1 cellular context compared by ENCODE assay signal in the genomic region with DNA sequence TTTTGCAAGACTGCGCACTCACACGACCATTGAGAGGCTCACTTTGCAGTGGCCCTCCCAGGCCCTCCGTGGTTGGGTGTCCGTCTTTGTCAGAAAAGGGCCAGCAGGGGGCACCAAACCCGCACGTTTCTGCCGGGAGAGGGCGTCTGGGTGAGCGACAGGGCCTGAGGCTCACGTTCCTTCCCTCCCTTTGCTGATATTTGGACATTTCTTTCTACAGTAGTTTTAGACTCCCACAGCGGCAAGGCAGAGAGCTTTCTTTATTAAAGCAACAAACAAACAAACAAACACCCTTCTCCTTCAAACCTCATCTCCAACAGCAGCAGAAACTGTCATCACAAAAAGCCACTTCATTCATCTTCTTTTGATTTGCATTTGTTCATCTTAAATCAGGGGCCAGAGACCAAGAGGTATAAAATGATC.
TF ChIP-seq lines count a peak whose summit lies in the region.

No MANE protein-coding gene starts in this region.

TF ChIP-seq in HEK293, 187 proteins besides CTCF, POLR2A, EP300 and RAD21 (continued from another document and continues in another):
- TF ChIP-seq, protein P1, sequence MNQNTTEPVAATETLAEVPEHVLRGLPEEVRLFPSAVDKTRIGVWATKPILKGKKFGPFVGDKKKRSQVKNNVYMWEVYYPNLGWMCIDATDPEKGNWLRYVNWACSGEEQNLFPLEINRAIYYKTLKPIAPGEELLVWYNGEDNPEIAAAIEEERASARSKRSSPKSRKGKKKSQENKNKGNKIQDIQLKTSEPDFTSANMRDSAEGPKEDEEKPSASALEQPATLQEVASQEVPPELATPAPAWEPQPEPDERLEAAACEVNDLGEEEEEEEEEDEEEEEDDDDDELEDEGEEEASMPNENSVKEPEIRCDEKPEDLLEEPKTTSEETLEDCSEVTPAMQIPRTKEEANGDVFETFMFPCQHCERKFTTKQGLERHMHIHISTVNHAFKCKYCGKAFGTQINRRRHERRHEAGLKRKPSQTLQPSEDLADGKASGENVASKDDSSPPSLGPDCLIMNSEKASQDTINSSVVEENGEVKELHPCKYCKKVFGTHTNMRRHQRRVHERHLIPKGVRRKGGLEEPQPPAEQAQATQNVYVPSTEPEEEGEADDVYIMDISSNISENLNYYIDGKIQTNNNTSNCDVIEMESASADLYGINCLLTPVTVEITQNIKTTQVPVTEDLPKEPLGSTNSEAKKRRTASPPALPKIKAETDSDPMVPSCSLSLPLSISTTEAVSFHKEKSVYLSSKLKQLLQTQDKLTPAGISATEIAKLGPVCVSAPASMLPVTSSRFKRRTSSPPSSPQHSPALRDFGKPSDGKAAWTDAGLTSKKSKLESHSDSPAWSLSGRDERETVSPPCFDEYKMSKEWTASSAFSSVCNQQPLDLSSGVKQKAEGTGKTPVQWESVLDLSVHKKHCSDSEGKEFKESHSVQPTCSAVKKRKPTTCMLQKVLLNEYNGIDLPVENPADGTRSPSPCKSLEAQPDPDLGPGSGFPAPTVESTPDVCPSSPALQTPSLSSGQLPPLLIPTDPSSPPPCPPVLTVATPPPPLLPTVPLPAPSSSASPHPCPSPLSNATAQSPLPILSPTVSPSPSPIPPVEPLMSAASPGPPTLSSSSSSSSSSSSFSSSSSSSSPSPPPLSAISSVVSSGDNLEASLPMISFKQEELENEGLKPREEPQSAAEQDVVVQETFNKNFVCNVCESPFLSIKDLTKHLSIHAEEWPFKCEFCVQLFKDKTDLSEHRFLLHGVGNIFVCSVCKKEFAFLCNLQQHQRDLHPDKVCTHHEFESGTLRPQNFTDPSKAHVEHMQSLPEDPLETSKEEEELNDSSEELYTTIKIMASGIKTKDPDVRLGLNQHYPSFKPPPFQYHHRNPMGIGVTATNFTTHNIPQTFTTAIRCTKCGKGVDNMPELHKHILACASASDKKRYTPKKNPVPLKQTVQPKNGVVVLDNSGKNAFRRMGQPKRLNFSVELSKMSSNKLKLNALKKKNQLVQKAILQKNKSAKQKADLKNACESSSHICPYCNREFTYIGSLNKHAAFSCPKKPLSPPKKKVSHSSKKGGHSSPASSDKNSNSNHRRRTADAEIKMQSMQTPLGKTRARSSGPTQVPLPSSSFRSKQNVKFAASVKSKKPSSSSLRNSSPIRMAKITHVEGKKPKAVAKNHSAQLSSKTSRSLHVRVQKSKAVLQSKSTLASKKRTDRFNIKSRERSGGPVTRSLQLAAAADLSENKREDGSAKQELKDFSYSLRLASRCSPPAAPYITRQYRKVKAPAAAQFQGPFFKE (tag by site-specific recombination; IDR thresholded peaks at IDR 0.05; ENCODE audit: borderline replicate concordance): no peak
- no peak for TF ChIP-seq ZBTB49 (tag by site-specific recombination; IDR thresholded peaks at IDR 0.05; ENCODE audit: low read depth)
- TF ChIP-seq, protein P2, sequence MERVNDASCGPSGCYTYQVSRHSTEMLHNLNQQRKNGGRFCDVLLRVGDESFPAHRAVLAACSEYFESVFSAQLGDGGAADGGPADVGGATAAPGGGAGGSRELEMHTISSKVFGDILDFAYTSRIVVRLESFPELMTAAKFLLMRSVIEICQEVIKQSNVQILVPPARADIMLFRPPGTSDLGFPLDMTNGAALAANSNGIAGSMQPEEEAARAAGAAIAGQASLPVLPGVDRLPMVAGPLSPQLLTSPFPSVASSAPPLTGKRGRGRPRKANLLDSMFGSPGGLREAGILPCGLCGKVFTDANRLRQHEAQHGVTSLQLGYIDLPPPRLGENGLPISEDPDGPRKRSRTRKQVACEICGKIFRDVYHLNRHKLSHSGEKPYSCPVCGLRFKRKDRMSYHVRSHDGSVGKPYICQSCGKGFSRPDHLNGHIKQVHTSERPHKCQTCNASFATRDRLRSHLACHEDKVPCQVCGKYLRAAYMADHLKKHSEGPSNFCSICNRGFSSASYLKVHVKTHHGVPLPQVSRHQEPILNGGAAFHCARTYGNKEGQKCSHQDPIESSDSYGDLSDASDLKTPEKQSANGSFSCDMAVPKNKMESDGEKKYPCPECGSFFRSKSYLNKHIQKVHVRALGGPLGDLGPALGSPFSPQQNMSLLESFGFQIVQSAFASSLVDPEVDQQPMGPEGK (tag by site-specific recombination; IDR thresholded peaks at IDR 0.05): peak; percentile 40; the same call in 1 of the 2 replicates
- TF ChIP-seq ZNF596 (tag by site-specific recombination; IDR thresholded peaks at IDR 0.05): no peak
- no peak for TF ChIP-seq EGR2 (tag by site-specific recombination; IDR thresholded peaks at IDR 0.05; ENCODE audit: low read depth)
- 0 out of 2 replicates have a peak, but pooled peaks have one; percentile 37 for TF ChIP-seq ZNF610 (tag by site-specific recombination; IDR thresholded peaks at IDR 0.05; ENCODE audit: borderline replicate concordance)
- no peak for TF ChIP-seq ZBTB21 (tag by site-specific recombination; IDR thresholded peaks at IDR 0.05)
- no peak for TF ChIP-seq IKZF3 (tag by site-specific recombination; IDR thresholded peaks at IDR 0.05)
- no peak for TF ChIP-seq ZSCAN4 (tag by site-specific recombination; IDR thresholded peaks at IDR 0.05)
- no peak for TF ChIP-seq ZNF157 (tag by site-specific recombination; IDR thresholded peaks at IDR 0.05)
- TF ChIP-seq ZNF571 (tag by site-specific recombination; IDR thresholded peaks at IDR 0.05): no peak
- no peak for TF ChIP-seq ZNF404 (tag by site-specific recombination; IDR thresholded peaks at IDR 0.05)
- no peak for TF ChIP-seq ZNF623 (tag by site-specific recombination; IDR thresholded peaks at IDR 0.05)
- no peak for TF ChIP-seq ZIC2 (tag by site-specific recombination; IDR thresholded peaks at IDR 0.05)
- TF ChIP-seq ZNF48 (tag by site-specific recombination; IDR thresholded peaks at IDR 0.05): no peak
- 0 out of 2 replicates have a peak, but pooled peaks have one; percentile 32 for TF ChIP-seq ZNF639 (tag by site-specific recombination; IDR thresholded peaks at IDR 0.05)
- no peak for TF ChIP-seq ZNF394 (tag by site-specific recombination; IDR thresholded peaks at IDR 0.05; ENCODE audit: borderline replicate concordance)
- TF ChIP-seq ZNF561 (tag by site-specific recombination; IDR thresholded peaks at IDR 0.05; ENCODE audit: borderline replicate concordance): peak; percentile 89
- 0 out of 2 replicates have a peak, but pooled peaks have one; percentile 14 for TF ChIP-seq ZFHX2 (tag by site-specific recombination; conservative IDR thresholded peaks at IDR 0.05)
- TF ChIP-seq ZSCAN30 (tag by site-specific recombination; IDR thresholded peaks at IDR 0.05): peak; percentile 90
- TF ChIP-seq MZF1 (tag by site-specific recombination; IDR thresholded peaks at IDR 0.05; ENCODE audit: borderline replicate concordance): no peak; the same call in 1 of the 2 replicates
- no peak; the same call in 1 of the 2 replicates for TF ChIP-seq KLF16 (tag by site-specific recombination; IDR thresholded peaks at IDR 0.05)
- peak; percentile 48 for TF ChIP-seq ZNF692 (tag by site-specific recombination; IDR thresholded peaks at IDR 0.05)
- no peak for TF ChIP-seq ZFP3 (tag by site-specific recombination; IDR thresholded peaks at IDR 0.05; ENCODE audit: low read depth)
- no peak for TF ChIP-seq ZNF514 (tag by site-specific recombination; IDR thresholded peaks at IDR 0.05)
- TF ChIP-seq ZNF423 (tag by site-specific recombination; IDR thresholded peaks at IDR 0.05): no peak
- no peak for TF ChIP-seq ZNF132 (tag by site-specific recombination; IDR thresholded peaks at IDR 0.05; ENCODE audit: borderline replicate concordance)
- peak; percentile 53; the same call in 1 of the 2 replicates for TF ChIP-seq ZNF391 (tag by site-specific recombination; IDR thresholded peaks at IDR 0.05; ENCODE audit: borderline replicate concordance, low read depth)
- TF ChIP-seq ZNF174 (tag by site-specific recombination; IDR thresholded peaks at IDR 0.05): no peak
- no peak for TF ChIP-seq ZNF555 (tag by site-specific recombination; conservative IDR thresholded peaks at IDR 0.05)
- peak; percentile 23; the same call in 1 of the 2 replicates for TF ChIP-seq TRIM28 (IDR thresholded peaks at IDR 0.05; ENCODE audit: borderline replicate concordance, low read length)
- TF ChIP-seq, protein P3, sequence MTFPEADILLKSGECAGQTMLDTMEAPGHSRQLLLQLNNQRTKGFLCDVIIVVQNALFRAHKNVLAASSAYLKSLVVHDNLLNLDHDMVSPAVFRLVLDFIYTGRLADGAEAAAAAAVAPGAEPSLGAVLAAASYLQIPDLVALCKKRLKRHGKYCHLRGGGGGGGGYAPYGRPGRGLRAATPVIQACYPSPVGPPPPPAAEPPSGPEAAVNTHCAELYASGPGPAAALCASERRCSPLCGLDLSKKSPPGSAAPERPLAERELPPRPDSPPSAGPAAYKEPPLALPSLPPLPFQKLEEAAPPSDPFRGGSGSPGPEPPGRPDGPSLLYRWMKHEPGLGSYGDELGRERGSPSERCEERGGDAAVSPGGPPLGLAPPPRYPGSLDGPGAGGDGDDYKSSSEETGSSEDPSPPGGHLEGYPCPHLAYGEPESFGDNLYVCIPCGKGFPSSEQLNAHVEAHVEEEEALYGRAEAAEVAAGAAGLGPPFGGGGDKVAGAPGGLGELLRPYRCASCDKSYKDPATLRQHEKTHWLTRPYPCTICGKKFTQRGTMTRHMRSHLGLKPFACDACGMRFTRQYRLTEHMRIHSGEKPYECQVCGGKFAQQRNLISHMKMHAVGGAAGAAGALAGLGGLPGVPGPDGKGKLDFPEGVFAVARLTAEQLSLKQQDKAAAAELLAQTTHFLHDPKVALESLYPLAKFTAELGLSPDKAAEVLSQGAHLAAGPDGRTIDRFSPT (tag by site-specific recombination; IDR thresholded peaks at IDR 0.05): no peak
- TF ChIP-seq, protein P4, sequence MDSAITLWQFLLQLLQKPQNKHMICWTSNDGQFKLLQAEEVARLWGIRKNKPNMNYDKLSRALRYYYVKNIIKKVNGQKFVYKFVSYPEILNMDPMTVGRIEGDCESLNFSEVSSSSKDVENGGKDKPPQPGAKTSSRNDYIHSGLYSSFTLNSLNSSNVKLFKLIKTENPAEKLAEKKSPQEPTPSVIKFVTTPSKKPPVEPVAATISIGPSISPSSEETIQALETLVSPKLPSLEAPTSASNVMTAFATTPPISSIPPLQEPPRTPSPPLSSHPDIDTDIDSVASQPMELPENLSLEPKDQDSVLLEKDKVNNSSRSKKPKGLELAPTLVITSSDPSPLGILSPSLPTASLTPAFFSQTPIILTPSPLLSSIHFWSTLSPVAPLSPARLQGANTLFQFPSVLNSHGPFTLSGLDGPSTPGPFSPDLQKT (IDR thresholded peaks at IDR 0.05; ENCODE audit: borderline replicate concordance, low read depth, low read length): no peak
- TF ChIP-seq ZNF707 (tag by site-specific recombination; IDR thresholded peaks at IDR 0.05): no peak
- TF ChIP-seq KLF1 (tag by site-specific recombination; IDR thresholded peaks at IDR 0.05): 0 out of 2 replicates have a peak, but pooled peaks have one; percentile 37
- no peak for TF ChIP-seq KLF10 (tag by site-specific recombination; IDR thresholded peaks at IDR 0.05)
- no peak for TF ChIP-seq ZSCAN23 (tag by site-specific recombination; IDR thresholded peaks at IDR 0.05)
- peak; percentile 41; the same call in 1 of the 2 replicates for TF ChIP-seq ZNF335 (tag by site-specific recombination; conservative IDR thresholded peaks at IDR 0.05)
- no peak for TF ChIP-seq ZNF114 (tag by site-specific recombination; IDR thresholded peaks at IDR 0.05)
